In the genomic region with DNA sequence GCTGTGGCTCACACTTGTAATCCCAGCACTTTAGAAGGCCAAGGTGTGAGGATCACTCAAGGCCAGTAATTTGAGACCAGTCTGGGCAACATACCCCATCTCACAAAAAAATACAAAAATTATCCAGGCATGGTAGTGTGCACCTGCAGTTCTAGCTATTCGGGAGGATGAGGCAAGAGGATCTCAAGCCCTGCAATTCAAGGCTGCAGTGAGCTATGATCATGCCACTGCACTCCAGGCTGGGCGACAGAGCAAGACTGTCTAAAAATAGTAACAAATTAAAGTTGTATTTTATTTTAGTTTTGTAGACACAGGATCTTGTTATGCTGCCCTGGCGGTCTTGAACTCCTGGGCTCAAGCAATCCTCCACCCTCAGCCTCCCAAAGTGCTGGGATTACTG, we compare ENCODE assay signal across 30 cellular contexts. TPM values are rescaled to one million over a fixed set of nuclear protein-coding genes. Genes with fewer than 3 reads are reported as not detected.
DNase-seq lines count a peak whose midpoint lies in the region; ATAC-seq and TF ChIP-seq lines count a peak whose summit lies in the region.
"Had no signal": no experiment of that assay in that cellular context is flagged by ENCODE, and none has a peak within 500 bp of the region (broad histone marks: within the 10 kb centered on the region; RNA-seq: fewer than 3 reads in every experiment).

No MANE protein-coding gene starts in this region.

- H3K4me3 ChIP-seq in heart right ventricle (no peak overlapping the region), esophagus squamous epithelium (peak overlapping the region in 1 of 4 donors; percentile 15), rectal smooth muscle tissue (ENCODE audit: low read length) (no peak overlapping the region), vagina (no peak overlapping the region)
- H3K4me3 ChIP-seq: HAP-1, K562 had no signal

- H3K9ac ChIP-seq in rectal smooth muscle tissue (ENCODE audit: low read length) = no peak overlapping the region

- TF ChIP-seq POLR2A in esophagus squamous epithelium (IDR thresholded peaks at IDR 0.05) (no peak), vagina (IDR thresholded peaks at IDR 0.05) (no peak)

- 54% methylated on average over 3 of the region's 3 CpGs for WGBS in heart right ventricle, 2 donors
- 54 to 64% methylated on average over 3 of the region's 3 CpGs for WGBS in esophagus squamous epithelium, 2 donors

- intact Hi-C loops in heart right ventricle (cut with DNase I) (loop anchor here in 3 of 10 donors (5.0 kb wide), 2 partner anchors 49 to 59 kb away; no protein-coding TSS in a partner anchor), Right ventricle myocardium inferior (cut with DNase I) (no loop called here), esophagus squamous epithelium (cut with DNase I) (no loop called here), vagina (cut with DNase I) (no loop called here)

- peak overlapping the region in 9 of 10 donors; percentile 64 to 91 (median 84) for H3K27ac ChIP-seq in heart right ventricle
- peak overlapping the region; percentile 53 to 84 (median 80) for H3K27ac ChIP-seq in esophagus squamous epithelium
- peak overlapping the region; percentile 90 for H3K27ac ChIP-seq in rectal smooth muscle tissue (ENCODE audit: low read depth, low read length)
- H3K27ac ChIP-seq in vagina = peak overlapping the region; percentile 78
- H3K27ac ChIP-seq: RWPE1 had no signal

- H3K4me1 ChIP-seq in heart right ventricle (peaks cover 0 to 69% (median 37%) of the 10 kb centered on the region in 9 donors), esophagus squamous epithelium (peaks cover 3 to 63% (median 8%) of the 10 kb centered on the region in 3 donors), rectal smooth muscle tissue (ENCODE audit: control insufficient read depth, insufficient read depth, low read length) (peaks cover 19% of the 10 kb centered on the region), vagina (peaks cover 63% of the 10 kb centered on the region)

- H3K9me3 ChIP-seq in heart right ventricle (peaks cover 0 to 12% (median 0%) of the 10 kb centered on the region in 11 donors), esophagus squamous epithelium (no peaks in the 10 kb centered on the region), vagina (no peaks in the 10 kb centered on the region)
- H3K9me3 ChIP-seq: HAP-1 had no signal

- TF ChIP-seq CTCF in heart right ventricle (IDR thresholded peaks at IDR 0.05) (no peak), esophagus squamous epithelium (IDR thresholded peaks at IDR 0.05) (no peak), vagina (IDR thresholded peaks at IDR 0.05) (no peak)

- ATAC-seq in heart right ventricle (peak in 5 of 8 donors; percentile 17 to 56 (median 30)), Right ventricle myocardium inferior (no peak), GM18907 (IDR thresholded peaks at IDR 0.05; ENCODE audit: unreplicated experiment) (no peak), GM18868 (IDR thresholded peaks at IDR 0.05; ENCODE audit: unreplicated experiment) (no peak)
- ATAC-seq: activated T-helper 17 cell treated with anti-CD3 and anti-CD28 coated beads, Interleukin-2, amount 50 U/mL, for 72 hours; K562; WTC11 had no signal

- no peaks in the 10 kb centered on the region for H3K36me3 ChIP-seq in heart right ventricle
- H3K36me3 ChIP-seq in esophagus squamous epithelium = no peaks in the 10 kb centered on the region
- H3K36me3 ChIP-seq in rectal smooth muscle tissue (ENCODE audit: control insufficient read depth, insufficient read depth, low read length) = no peaks in the 10 kb centered on the region
- H3K36me3 ChIP-seq in vagina = no peaks in the 10 kb centered on the region
- H3K36me3 ChIP-seq: HAP-1 had no signal

- no peak for DNase-seq in heart right ventricle
- no peak for DNase-seq in Right ventricle myocardium inferior (ENCODE audit: missing footprints)
- DNase-seq in esophagus squamous epithelium (lab: John Stamatoyannopoulos, UW) = no peak
- no peak for DNase-seq in vagina (ENCODE audit: extremely low spot score in 2 of 2)
- DNase-seq in amniotic stem cell (lab: John Stamatoyannopoulos, UW) = no peak
- DNase-seq: activated CD4-positive, alpha-beta T cell treated with anti-CD3 and anti-CD28 coated beads, Interleukin-2, amount 50 U/mL, for 4 hours; activated CD8-positive, alpha-beta memory T cell treated with anti-CD3 and anti-CD28 coated beads, Interleukin-2, amount 50 U/mL, for 4 hours; Calu3; effector memory CD4-positive, alpha-beta T cell; head of caudate nucleus; MM.1S; NCI-H146; NCI-H526; posterior cingulate gyrus; small intestine; stimulated activated CD4-positive, alpha-beta T cell treated with anti-CD3 and anti-CD28 coated beads, Interleukin-2, amount 100 ng/mL, for 24 hours; stimulated activated naive CD4-positive, alpha-beta T cell had no signal

- no peaks in the 10 kb centered on the region for H3K27me3 ChIP-seq in heart right ventricle
- no peaks in the 10 kb centered on the region for H3K27me3 ChIP-seq in esophagus squamous epithelium
- H3K27me3 ChIP-seq in rectal smooth muscle tissue (ENCODE audit: control insufficient read depth, insufficient read depth, low read length) = no peaks in the 10 kb centered on the region
- H3K27me3 ChIP-seq in vagina = no peaks in the 10 kb centered on the region

RNA-seq across cellular contexts. Expression of a gene that starts 18.2 kb away (rescaled TPM):
- total RNA-seq in heart right ventricle (10 to 100 TPM; 19.0 to 32.1 (median 23.2) TPM), Right ventricle myocardium inferior (26.8 TPM), esophagus squamous epithelium (10 to 100 TPM in 2 of 4 donors, 1 to 10 TPM in 2; 7.8 to 29.9 (median 11.0) TPM), vagina (32.2 TPM)
- 10 to 100 TPM in 1 of 2 donors, 1 to 10 TPM in 1; 8.9 to 21.8 TPM for polyA plus RNA-seq in heart right ventricle

RNA-seq across cellular contexts. Expression of a gene that starts 51.5 kb away (rescaled TPM):
- total RNA-seq in heart right ventricle (under 1 TPM in 3 of 10 donors, not detected in 7; 0.05 to 0.30 (median 0.12) TPM), Right ventricle myocardium inferior (0.30 TPM), esophagus squamous epithelium (10 to 100 TPM in 1 of 4 donors, 1 to 10 TPM in 3; 5.0 to 10.8 (median 7.0) TPM), vagina (26.5 TPM)
- polyA plus RNA-seq in heart right ventricle = under 1 TPM in 1 of 2 donors, not detected in 1; 0.03 TPM
- total RNA-seq: activated naive CD4-positive, alpha-beta T cell treated with anti-CD3 and anti-CD28 coated beads, Interleukin-2, amount 50 U/mL, for 72 hours; activated T-helper 17 cell treated with anti-CD3 and anti-CD28 coated beads, Interleukin-2, amount 50 U/mL, for 72 hours; Calu3; chondrocyte; fibroblast of lung; K562; liver had no signal
- polyA plus RNA-seq: fibroblast of lung, K562, liver, neural cell had no signal

Comparison
In these comparisons a context has a peak if more than half of its experiments do, and no peak if none do; other contexts are left out.
1. ATAC-seq: peak in heart right ventricle (5 of 8); none in Right ventricle myocardium inferior (single experiment), GM18907 (single experiment) and GM18868 (single experiment).
2. Peak in every context shown above with its lines, with median percentiles within 50 percentile points of each other: H3K27ac ChIP-seq.